In the genomic region with DNA sequence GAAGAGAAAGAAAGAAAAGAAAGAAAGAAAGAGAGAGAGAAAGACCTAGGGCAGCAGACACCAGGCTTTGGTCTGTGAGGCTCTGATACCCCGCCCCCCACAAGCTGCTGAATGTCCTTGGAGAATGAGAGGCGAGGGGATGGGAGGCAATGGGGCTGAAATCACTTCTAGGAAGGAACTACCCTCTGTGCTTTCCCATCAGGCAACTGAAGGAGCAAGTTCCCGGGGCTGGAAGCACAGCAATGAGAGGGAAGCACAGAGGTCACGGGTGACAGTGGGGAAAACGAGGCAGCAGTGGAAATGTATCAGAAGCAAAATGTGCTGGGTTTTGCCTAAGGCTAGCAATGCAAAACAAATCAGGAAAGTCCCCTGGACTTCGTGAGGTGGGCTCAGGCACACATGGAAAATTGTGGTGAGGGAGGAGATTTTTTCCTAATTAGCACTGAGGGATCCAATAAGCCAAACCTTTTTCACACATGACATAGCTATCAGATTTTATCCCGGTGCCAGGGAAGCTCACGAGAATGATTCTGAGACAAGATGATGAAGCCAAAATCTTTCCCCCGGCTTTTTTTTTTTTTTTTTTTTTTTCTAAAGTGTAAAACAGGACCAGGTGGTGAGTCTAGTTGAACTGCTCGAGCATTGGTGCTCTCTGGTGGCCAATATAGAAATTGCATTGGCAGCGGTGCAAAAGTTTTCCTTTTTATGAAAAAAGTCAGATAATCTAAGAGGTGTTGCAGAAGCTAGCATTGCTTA, we compare ENCODE assay signal across 8 cellular contexts. TPM values are rescaled to one million over a fixed set of nuclear protein-coding genes. Genes with fewer than 3 reads are reported as not detected.
DNase-seq lines count a peak whose midpoint lies in the region; ATAC-seq and TF ChIP-seq lines count a peak whose summit lies in the region.

No MANE protein-coding gene starts in this region.

- H3K4me3 ChIP-seq in MG63 (no peak overlapping the region), gastrocnemius medialis (no peak overlapping the region)

- H3K27me3 ChIP-seq in MG63 (peaks cover 2% of the 10 kb centered on the region; the same call in 1 of the 2 replicates), gastrocnemius medialis (no peaks in the 10 kb centered on the region)

- intact Hi-C loops in gastrocnemius medialis (cut with DNase I; ENCODE audit: low total_unique reads): loop anchor here (1.0 kb wide), 1 partner anchor 247 kb away; no protein-coding TSS in a partner anchor

- no peak overlapping the region for H3K27ac ChIP-seq in gastrocnemius medialis

- DNase-seq in G401 (ENCODE audit: low spot score) (peak; percentile 44), MG63 (peak; percentile 35), T-helper 1 cell (peak in 4 of 5 donors; percentile 43 to 65 (median 56)), anterior cingulate cortex (lab: John Stamatoyannopoulos, UW) (peak in 30 of 58 donors; percentile 3 to 72 (median 24)), hepatic stellate cell (ENCODE audit: low spot score) (peak; percentile 65), gastrocnemius medialis (peak in 1 of 2 donors; percentile 29)

- no peaks in the 10 kb centered on the region for H3K36me3 ChIP-seq in MG63
- H3K36me3 ChIP-seq in gastrocnemius medialis: no peaks in the 10 kb centered on the region

- in situ Hi-C loops in G401 (cut with HindIII; ENCODE audit: low sequenced_read_pairs) (no loop called here), gastrocnemius medialis (cut with MboI; ENCODE audit: low sequenced_read_pairs in 4 of 4) (loop anchor here (5.0 kb wide), 1 partner anchor 247 kb away; no protein-coding TSS in a partner anchor)

- peak; percentile 79 to 85 (median 84) for TF ChIP-seq CTCF in gastrocnemius medialis (IDR thresholded peaks at IDR 0.05 in 4 of 5, conservative IDR thresholded peaks at IDR 0.05 in 1 of 5)

- H3K4me1 ChIP-seq in gastrocnemius medialis: no peaks in the 10 kb centered on the region

- peaks cover 6% of the 10 kb centered on the region for H3K9me3 ChIP-seq in MG63
- H3K9me3 ChIP-seq in gastrocnemius medialis: no peaks in the 10 kb centered on the region

- peak; percentile 45 to 64 for ATAC-seq in gastrocnemius medialis
- ATAC-seq in GM21529 (IDR thresholded peaks at IDR 0.05; ENCODE audit: unreplicated experiment): no peak
- no peak for ATAC-seq in GM19463 (IDR thresholded peaks at IDR 0.05; ENCODE audit: unreplicated experiment)

- TF ChIP-seq POLR2A in gastrocnemius medialis (IDR thresholded peaks at IDR 0.05): no peak

RNA-seq across cellular contexts. Expression of gene ARFGEF2, which starts 16.8 kb away (rescaled TPM):
- total RNA-seq in G401 (2014; rRNA removed; shearing (Covaris generic)): 16.9 and 23.7 TPM in 2 replicates
- 17.9 and 22.5 TPM in 2 replicates for total RNA-seq in MG63 (2014; rRNA removed; shearing (Covaris generic); ENCODE audit: low replicate concordance)
- total RNA-seq in gastrocnemius medialis: 10 to 100 TPM; 25.6 to 41.0 (median 33.5) TPM

Comparison
In these comparisons a context has a peak if more than half of its experiments do, and no peak if none do; other contexts are left out.
1. ATAC-seq: peak in gastrocnemius medialis (2 of 2); none in GM21529 (single experiment) and GM19463 (single experiment).